In genomic region chr4:108651068-108651794, GRCh38 we compare ENCODE assay signal across 8 cellular contexts. TPM values are rescaled to one million over a fixed set of nuclear protein-coding genes. Genes with fewer than 3 reads are reported as not detected.
DNase-seq lines count a peak whose midpoint lies in the region; ATAC-seq and TF ChIP-seq lines count a peak whose summit lies in the region.

No MANE protein-coding gene starts in this region.

- peak overlapping the region; percentile 82 for H3K27ac ChIP-seq in PC-9
- H3K27ac ChIP-seq in vagina: peak overlapping the region; percentile 85

- POLR2A ChIA-PET in PC-9 (lab: Charles Lee; ENCODE audit: unreplicated experiment): interaction anchor here (0.5 kb wide), 1 partner anchor 802 kb away, joined by 3 read pairs; no protein-coding TSS in a partner anchor

- peak overlapping the region; percentile 99 for H3K4me3 ChIP-seq in PC-9
- H3K4me3 ChIP-seq in vagina: peak overlapping the region; percentile 66 to 82

- intact Hi-C loops in PC-9 (cut with micrococcal nuclease; ENCODE audit: unreplicated experiment) (no loop called here), vagina (cut with DNase I) (no loop called here)

- no TSS peak for BruUV-seq in PC-9 (replicated peaks; lab: Mats Ljungman, UMichigan)

- peak overlapping the region; percentile 97 for H3K27ac Mint-ChIP-seq in mesothelial cell of epicardium

- CTCF ChIA-PET in PC-9 (lab: Charles Lee): no interaction called here

- no peak for TF ChIP-seq CTCF in PC-9 (conservative IDR thresholded peaks at IDR 0.05)
- TF ChIP-seq CTCF in mesothelial cell of epicardium (IDR thresholded peaks at IDR 0.05; ENCODE audit: unreplicated experiment): no peak
- TF ChIP-seq CTCF in vagina (IDR thresholded peaks at IDR 0.05): no peak

- H3K4me2 ChIP-seq in PC-9: peak overlapping the region; percentile 88

- H3K36me3 ChIP-seq in PC-9 (ENCODE audit: low read depth) (no peaks in the 10 kb centered on the region), vagina (no peaks in the 10 kb centered on the region)

- no peaks in the 10 kb centered on the region; the same call in 1 of the 2 replicates for H3K4me1 ChIP-seq in PC-9 (replicated peaks; ENCODE audit: insufficient read depth)
- H3K4me1 ChIP-seq in vagina: peaks cover 34% of the 10 kb centered on the region

- H3K79me2 ChIP-seq in PC-9 (ENCODE audit: low read depth): peaks cover 51% of the 10 kb centered on the region

- H3K4me1 Mint-ChIP-seq in mesothelial cell of epicardium: peaks cover 15% of the 10 kb centered on the region

- ATAC-seq in GM21367 (IDR thresholded peaks at IDR 0.05; ENCODE audit: unreplicated experiment): peak; percentile 28
- ATAC-seq in HG03045 (IDR thresholded peaks at IDR 0.05; ENCODE audit: unreplicated experiment): no peak

- peaks cover 17% of the 10 kb centered on the region for H3K36me3 Mint-ChIP-seq in mesothelial cell of epicardium

- H3K9me2 ChIP-seq in PC-9 (ENCODE audit: insufficient read depth): no peaks in the 10 kb centered on the region

- no peaks in the 10 kb centered on the region for H3K9me3 Mint-ChIP-seq in mesothelial cell of epicardium

- TF ChIP-seq POLR2A in vagina (IDR thresholded peaks at IDR 0.05): no peak

- peak overlapping the region; percentile 85 for H3K4me3 Mint-ChIP-seq in mesothelial cell of epicardium

- H3K9me3 ChIP-seq in PC-9 (ENCODE audit: insufficient read depth, low read depth): no peaks in the 10 kb centered on the region
- no peaks in the 10 kb centered on the region for H3K9me3 ChIP-seq in vagina

- no peaks in the 10 kb centered on the region for H3K27me3 ChIP-seq in PC-9 (ENCODE audit: insufficient read depth, low read depth)
- no peaks in the 10 kb centered on the region for H3K27me3 ChIP-seq in vagina

- no peaks in the 10 kb centered on the region for H3K27me3 Mint-ChIP-seq in mesothelial cell of epicardium (ENCODE audit: low read depth)

- H3F3A ChIP-seq in PC-9 (ENCODE audit: insufficient read depth, low read depth): peaks cover 6% of the 10 kb centered on the region; the same call in 1 of the 2 replicates

- peak; percentile 41 to 63 for DNase-seq in AML-193 (lab: John Stamatoyannopoulos, UW)
- peak in 1 of 2 experiments; percentile 49 for DNase-seq in PC-9
- DNase-seq in dedifferentiated amniotic fluid mesenchymal stem cell (ENCODE audit: extremely low spot score): peak; percentile 60
- DNase-seq in mesothelial cell of epicardium (ENCODE audit: low spot score in 2 of 2, unreplicated experiment in 2 of 2): no peak
- no peak for DNase-seq in vagina (ENCODE audit: extremely low spot score in 2 of 2)
- no peak for DNase-seq in amniotic stem cell (lab: John Stamatoyannopoulos, UW)

- peak overlapping the region; percentile 82 for H2AFZ ChIP-seq in PC-9

- peaks cover 22% of the 10 kb centered on the region for H4K20me1 ChIP-seq in PC-9 (ENCODE audit: insufficient read depth)

RNA-seq across cellular contexts. Expression of gene OSTC, which starts 0.8 kb away (rescaled TPM):
- total RNA-seq in PC-9 (2021) (53.5 and 61.7 TPM in 2 replicates), mesothelial cell of epicardium (162 to 164 TPM (median 163 TPM) in 3 replicates), vagina (105 TPM)

RNA-seq across cellular contexts. Expression of gene RPL34, which starts 30.9 kb away (rescaled TPM):
- total RNA-seq in PC-9 (2021) (672 and 676 TPM in 2 replicates), mesothelial cell of epicardium (1,479 to 1,578 TPM (median 1,522 TPM) in 3 replicates), vagina (1,086 TPM)

Comparison
In these comparisons a context has a peak if more than half of its experiments do, and no peak if none do; other contexts are left out.
1. DNase-seq: peak in AML-193 (2 of 2) and dedifferentiated amniotic fluid mesenchymal stem cell (single experiment); none in mesothelial cell of epicardium (0 of 2), vagina (0 of 2) and amniotic stem cell (single experiment).